8 cellular contexts compared by ENCODE assay signal in the genomic region with DNA sequence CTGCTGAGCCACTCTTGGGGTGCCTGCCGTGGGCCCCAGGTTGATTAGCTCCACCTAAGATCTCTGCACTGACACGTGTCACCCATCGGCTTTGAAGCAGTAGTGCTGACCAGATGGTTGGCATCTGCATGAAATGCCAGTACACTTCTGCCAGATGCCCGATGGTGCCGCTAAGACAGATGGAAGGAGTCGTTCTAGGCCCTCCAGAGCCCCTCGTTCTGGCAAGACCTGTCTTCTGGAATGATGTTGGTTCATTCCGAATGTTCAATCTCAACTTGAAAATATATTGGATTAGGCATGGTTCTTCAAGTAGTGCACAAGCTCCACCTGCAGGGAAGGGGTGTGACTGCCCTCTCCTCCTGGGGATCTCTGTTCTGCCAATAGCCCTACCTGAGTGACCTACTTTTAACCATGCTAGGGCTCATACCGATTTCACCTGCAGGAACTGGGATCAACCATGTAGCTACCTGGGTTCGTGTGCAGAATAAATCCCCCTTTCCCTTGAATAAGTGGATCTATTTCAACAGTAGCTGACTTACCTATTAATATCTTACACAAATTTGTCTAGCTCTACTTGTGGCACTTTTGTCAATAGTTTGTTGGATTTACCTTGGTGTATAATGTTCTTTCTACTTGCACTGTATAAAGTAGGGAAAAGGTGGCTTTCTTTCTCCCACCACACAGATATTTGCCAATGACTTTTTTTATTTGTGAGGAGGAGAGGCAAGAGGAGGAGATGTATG.
DNase-seq lines count a peak whose midpoint lies in the region; ATAC-seq and TF ChIP-seq lines count a peak whose summit lies in the region.

No MANE protein-coding gene starts in this region.

- ATAC-seq in IMR-90 (ENCODE audit: low read depth) (no peak), mucosa of descending colon (peak; percentile 66), GM19455 (IDR thresholded peaks at IDR 0.05; ENCODE audit: unreplicated experiment) (no peak)

- no peak overlapping the region for H4K91ac ChIP-seq in IMR-90 (ENCODE audit: insufficient read depth, low read depth, low read length)

- H3K4me3 ChIP-seq in BE2C (ENCODE audit: low read depth, low read length) = no peak overlapping the region
- no peak overlapping the region for H3K4me3 ChIP-seq in IMR-90 (ENCODE audit: insufficient read depth, low read depth, low read length)
- H3K4me3 ChIP-seq in astrocyte of the spinal cord (ENCODE audit: low read depth, low read length) = no peak overlapping the region
- no peak overlapping the region for H3K4me3 ChIP-seq in mucosa of descending colon

- no peak overlapping the region for H3K4ac ChIP-seq in IMR-90 (ENCODE audit: low read depth, low read length)

- no peak overlapping the region for H3K56ac ChIP-seq in IMR-90 (ENCODE audit: extremely low read depth, insufficient read depth, low read length)

- no peak overlapping the region for H3K23ac ChIP-seq in IMR-90 (ENCODE audit: low read depth, low read length)

- H3K14ac ChIP-seq in IMR-90 (replicated peaks; ENCODE audit: low read depth, low read length) = no peak overlapping the region

- no peaks in the 10 kb centered on the region for H3K27me3 ChIP-seq in BE2C
- H3K27me3 ChIP-seq in IMR-90 (ENCODE audit: control insufficient read depth, insufficient read depth, low read length) = no peaks in the 10 kb centered on the region

- H3K18ac ChIP-seq in IMR-90 (ENCODE audit: low read depth, low read length) = no peak overlapping the region

- no TSS peak for BruUV-seq in IMR-90 (replicated peaks; lab: Mats Ljungman, UMichigan)

- in situ Hi-C loops in IMR-90 (cut with MboI; ENCODE audit: low sequenced_read_pairs) (loop anchor here (10.0 kb wide), 1 partner anchor 201 kb away; no protein-coding TSS in a partner anchor), astrocyte of the spinal cord (cut with HindIII; ENCODE audit: low sequenced_read_pairs) (no loop called here)

- no peak overlapping the region for H2BK15ac ChIP-seq in IMR-90 (ENCODE audit: low read depth, low read length)

- no peaks in the 10 kb centered on the region for H3K79me1 ChIP-seq in IMR-90 (ENCODE audit: low read depth in 1 of 2, low read length in 2 of 2)

- no peak overlapping the region for H3K27ac ChIP-seq in IMR-90 (ENCODE audit: insufficient read depth, low read length)

- no peak overlapping the region for H2AK5ac ChIP-seq in IMR-90 (ENCODE audit: low read depth, low read length)

- H4K20me1 ChIP-seq in IMR-90 (ENCODE audit: insufficient read depth, low read length) = no peaks in the 10 kb centered on the region

- H3K9me1 ChIP-seq in IMR-90 (ENCODE audit: insufficient read depth, low read length) = no peaks in the 10 kb centered on the region

- H2AK9ac ChIP-seq in IMR-90 (replicated peaks; ENCODE audit: low read depth, low read length, poor library complexity) = no peak overlapping the region

- dilution Hi-C loops in IMR-90 (cut with HindIII; ENCODE audit: low sequenced_read_pairs, unreplicated experiment) = no loop called here

- H4K8ac ChIP-seq in IMR-90 (ENCODE audit: low read depth in 2 of 2, low read length in 2 of 2) = no peak overlapping the region

- 35% methylated on average over 4 of the region's 10 CpGs; no CpG with 5 or more reads in 1 of the 2 experiments for WGBS in IMR-90 (ENCODE audit: extremely low coverage in 2 of 2, insufficient read length in 1 of 2), 2 experiments

- no peak overlapping the region for H3K9ac ChIP-seq in IMR-90 (ENCODE audit: low read depth, low read length)

- peak; percentile 28 for DNase-seq in BE2C
- DNase-seq in IMR-90 = peak; percentile 7
- DNase-seq in astrocyte of the spinal cord (ENCODE audit: low read depth, low spot score) = peak; percentile 22
- peak in 2 of 3 donors; percentile 32 to 59 for DNase-seq in mucosa of descending colon
- DNase-seq in activated gamma-delta T cell treated with Interleukin-2 at 50 U/mL for 16 hours = no peak
- DNase-seq in NCI-H2081 treated with DMSO at 0.1 percent for 48 hours (lab: John Stamatoyannopoulos, UW) = no peak
- DNase-seq in NOMO-1 treated with DMSO at 0.1 percent for 48 hours (lab: John Stamatoyannopoulos, UW; ENCODE audit: unreplicated experiment) = no peak

- TF ChIP-seq CTCF in BE2C (IDR thresholded peaks at IDR 0.05; ENCODE audit: low read depth, low read length) (peak; percentile 60), IMR-90 (conservative IDR thresholded peaks at IDR 0.05; ENCODE audit: low read depth, low read length) (peak; percentile 53), astrocyte of the spinal cord (IDR thresholded peaks at IDR 0.05; ENCODE audit: low read depth, low read length) (peak; percentile 58), mucosa of descending colon (IDR thresholded peaks at IDR 0.05) (peak; percentile 8)

- H2BK5ac ChIP-seq in IMR-90 (ENCODE audit: low read depth, low read length, poor library complexity, severe bottlenecking) = no peak overlapping the region

- peak; percentile 66 for TF ChIP-seq RAD21 in IMR-90 (IDR thresholded peaks at IDR 0.05; ENCODE audit: low read length)

- TF ChIP-seq POLR2A in IMR-90 (IDR thresholded peaks at IDR 0.05; ENCODE audit: low read depth, low read length) = no peak

- H3K4me1 ChIP-seq in BE2C (peaks cover 6% of the 10 kb centered on the region), IMR-90 (ENCODE audit: control insufficient read depth, insufficient read depth, low read length) (no peaks in the 10 kb centered on the region), mucosa of descending colon (ENCODE audit: low read depth) (no peaks in the 10 kb centered on the region)

- POLR2A ChIA-PET in IMR-90 (lab: Charles Lee; ENCODE audit: unreplicated experiment) = no interaction called here

- H3K36me3 ChIP-seq in BE2C = no peaks in the 10 kb centered on the region
- H3K36me3 ChIP-seq in IMR-90 (ENCODE audit: control insufficient read depth, insufficient read depth, low read length) = no peaks in the 10 kb centered on the region
- H3K36me3 ChIP-seq in mucosa of descending colon (ENCODE audit: low read depth) = no peaks in the 10 kb centered on the region

- CTCF ChIA-PET in IMR-90 (lab: Yijun Ruan, JAX) = interaction anchor here (0.6 to 0.9 kb wide), 2 partner anchors 203 to 325 kb away, joined by 3 read pairs; no protein-coding TSS in a partner anchor

- no peak overlapping the region for H2BK120ac ChIP-seq in IMR-90 (ENCODE audit: low read depth, low read length)

- H2AFZ ChIP-seq in IMR-90 (replicated peaks; ENCODE audit: low read length, poor library complexity) = no peak overlapping the region

- intact Hi-C loops in IMR-90 (cut with micrococcal nuclease) (no loop called here), mucosa of descending colon (cut with DNase I, micrococcal nuclease) (loop anchor here in 1 of 2 donors (10.0 kb wide), 1 partner anchor 101 kb away; no protein-coding TSS in a partner anchor)

- no peak overlapping the region for H4K5ac ChIP-seq in IMR-90 (ENCODE audit: low read depth, low read length)

- H3K9me3 ChIP-seq in BE2C (no peaks in the 10 kb centered on the region), IMR-90 (ENCODE audit: control insufficient read depth, insufficient read depth, low read length) (no peaks in the 10 kb centered on the region), mucosa of descending colon (no peaks in the 10 kb centered on the region)

- no peak overlapping the region for H2BK20ac ChIP-seq in IMR-90 (ENCODE audit: low read depth, low read length)

- no peak overlapping the region for H3K4me2 ChIP-seq in IMR-90 (ENCODE audit: low read depth, low read length)

TF ChIP-seq in IMR-90, 13 proteins besides CTCF, POLR2A, EP300 and RAD21:
- peak; percentile 65 for TF ChIP-seq SMC3 (IDR thresholded peaks at IDR 0.05; ENCODE audit: low read depth, low read length)
- TF ChIP-seq, protein P1, sequence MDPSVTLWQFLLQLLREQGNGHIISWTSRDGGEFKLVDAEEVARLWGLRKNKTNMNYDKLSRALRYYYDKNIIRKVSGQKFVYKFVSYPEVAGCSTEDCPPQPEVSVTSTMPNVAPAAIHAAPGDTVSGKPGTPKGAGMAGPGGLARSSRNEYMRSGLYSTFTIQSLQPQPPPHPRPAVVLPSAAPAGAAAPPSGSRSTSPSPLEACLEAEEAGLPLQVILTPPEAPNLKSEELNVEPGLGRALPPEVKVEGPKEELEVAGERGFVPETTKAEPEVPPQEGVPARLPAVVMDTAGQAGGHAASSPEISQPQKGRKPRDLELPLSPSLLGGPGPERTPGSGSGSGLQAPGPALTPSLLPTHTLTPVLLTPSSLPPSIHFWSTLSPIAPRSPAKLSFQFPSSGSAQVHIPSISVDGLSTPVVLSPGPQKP (IDR thresholded peaks at IDR 0.05; ENCODE audit: borderline replicate concordance, low read depth, low read length) = no peak
- no peak for TF ChIP-seq NFE2L2 (IDR thresholded peaks at IDR 0.05; ENCODE audit: low read depth, low read length)
- TF ChIP-seq CEBPB (IDR thresholded peaks at IDR 0.05; ENCODE audit: low read depth, low read length) = no peak

Comparison
In these comparisons a context has a peak if more than half of its experiments do, and no peak if none do; other contexts are left out.
1. DNase-seq: peak in BE2C (single experiment), IMR-90 (single experiment), astrocyte of the spinal cord (single experiment) and mucosa of descending colon (2 of 3); none in activated gamma-delta T cell treated with Interleukin-2 at 50 U/mL for 16 hours (single experiment), NCI-H2081 treated with DMSO at 0.1 percent for 48 hours (single experiment) and NOMO-1 treated with DMSO at 0.1 percent for 48 hours (single experiment).
2. CTCF ChIP-seq: peak in every context shown above with its lines; median percentile 60 in BE2C; 58 in astrocyte of the spinal cord; 53 in IMR-90; 8 in mucosa of descending colon.